In the genomic region with DNA sequence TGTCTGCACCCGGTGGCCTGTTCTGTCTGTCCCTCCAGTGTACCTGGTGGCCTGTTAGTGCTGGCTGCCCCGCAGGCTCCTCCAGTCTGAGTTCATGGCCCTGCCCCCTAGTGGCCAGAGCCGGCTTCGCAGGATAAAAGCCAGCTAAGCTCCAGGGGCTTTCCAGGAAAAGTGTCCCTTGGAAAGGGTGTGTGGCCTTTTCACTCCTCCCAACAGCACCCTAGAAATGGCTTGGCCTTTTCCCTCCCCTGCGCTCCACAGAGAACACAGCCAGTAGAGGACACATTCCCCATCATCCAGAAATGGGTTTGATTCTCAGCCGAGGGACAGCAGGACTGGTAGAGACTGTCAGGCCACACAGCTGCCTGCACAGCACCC, we compare ENCODE assay signal across 1 cellular context.
TF ChIP-seq lines count a peak whose summit lies in the region.

No MANE protein-coding gene starts in this region.

TF ChIP-seq in HepG2, 621 proteins besides CTCF, POLR2A, EP300 and RAD21:
- 0 out of 2 replicates have a peak, but pooled peaks have one; percentile 23 for TF ChIP-seq BCL6 (CRISPR knock-in tag; IDR thresholded peaks at IDR 0.05)
